8 cellular contexts compared by ENCODE assay signal in the genomic region with DNA sequence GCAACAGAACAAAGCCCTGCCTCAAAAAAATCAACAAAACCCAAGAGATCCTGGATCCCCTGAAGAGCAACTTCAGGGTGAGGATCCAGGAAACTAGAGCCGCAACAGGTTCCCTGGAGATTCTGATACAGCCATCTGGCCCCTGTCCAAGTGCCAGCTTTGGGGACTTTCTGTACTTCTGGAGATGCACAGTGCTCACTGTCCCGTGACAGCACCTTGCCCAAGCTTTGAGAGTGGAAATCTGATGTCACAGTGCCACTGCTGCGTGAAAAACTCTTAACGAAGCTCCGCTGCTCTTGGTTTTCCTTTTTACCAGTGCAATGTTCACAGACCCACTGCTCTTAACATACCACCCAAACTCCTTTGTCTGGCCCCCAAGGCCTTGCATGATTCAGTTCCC. TPM values are rescaled to one million over a fixed set of nuclear protein-coding genes. Genes with fewer than 3 reads are reported as not detected.
A peak's percentile ranks its signal among the peaks of the same experiment; 100 is the strongest.
DNase-seq lines count a peak whose midpoint lies in the region; ATAC-seq, FAIRE-seq and TF ChIP-seq lines count a peak whose summit lies in the region.

No MANE protein-coding gene starts in this region.

- peaks cover 21% of the 10 kb centered on the region for H3K36me3 Mint-ChIP-seq in activated CD8-positive, alpha-beta memory T cell treated with anti-CD3 and anti-CD28 coated beads, Interleukin-2, amount 10 ng/mL, durations not matched to agents 7 days and 5 days
- H3K36me3 Mint-ChIP-seq in endothelial cell (ENCODE audit: low read depth, unreplicated experiment) = peaks cover 34% of the 10 kb centered on the region
- H3K36me3 Mint-ChIP-seq in stimulated activated memory B cell treated with anti-CD40 and anti-IgM and Interleukin-4, amounts not matched to agents 10 μg/mL and 1 μg/mL and 100 μg/mL, for 72 hours = peaks cover 68% of the 10 kb centered on the region

- CTCF ChIA-PET in activated CD8-positive, alpha-beta memory T cell treated with anti-CD3 and anti-CD28 coated beads, Interleukin-2, amount 10 ng/mL, durations not matched to agents 7 days and 5 days (lab: Charles Lee) = interaction anchor here (1.0 to 1.2 kb wide), 2 partner anchors 8 to 9 kb away, joined by 3 to 5 read pairs; no protein-coding TSS in a partner anchor

- H3K27ac Mint-ChIP-seq in activated CD8-positive, alpha-beta memory T cell treated with anti-CD3 and anti-CD28 coated beads, Interleukin-2, amount 10 ng/mL, durations not matched to agents 7 days and 5 days = peak overlapping the region; percentile 58
- H3K27ac Mint-ChIP-seq in endothelial cell (ENCODE audit: unreplicated experiment) = peak overlapping the region; percentile 42
- peak overlapping the region; percentile 54 for H3K27ac Mint-ChIP-seq in stimulated activated memory B cell treated with anti-CD40 and anti-IgM and Interleukin-4, amounts not matched to agents 10 μg/mL and 1 μg/mL and 100 μg/mL, for 72 hours

- FAIRE-seq in RCC 7860 (lab: Jason Lieb, UNC) = no peak

- no peaks in the 10 kb centered on the region for H3K27me3 Mint-ChIP-seq in activated CD8-positive, alpha-beta memory T cell treated with anti-CD3 and anti-CD28 coated beads, Interleukin-2, amount 10 ng/mL, durations not matched to agents 7 days and 5 days
- no peaks in the 10 kb centered on the region for H3K27me3 Mint-ChIP-seq in endothelial cell (ENCODE audit: unreplicated experiment)
- H3K27me3 Mint-ChIP-seq in stimulated activated memory B cell treated with anti-CD40 and anti-IgM and Interleukin-4, amounts not matched to agents 10 μg/mL and 1 μg/mL and 100 μg/mL, for 72 hours = no peaks in the 10 kb centered on the region

- DNase-seq in activated CD8-positive, alpha-beta memory T cell treated with anti-CD3 and anti-CD28 coated beads, Interleukin-2, amount 10 ng/mL, durations not matched to agents 7 days and 5 days = no peak
- no peak for DNase-seq in activated CD8-positive, alpha-beta memory T cell treated with anti-CD3 and anti-CD28 coated beads for 24 hours
- DNase-seq in RCC 7860 (ENCODE audit: low spot score) = peak; percentile 16
- DNase-seq in endothelial cell (ENCODE audit: low spot score) = no peak
- no peak for DNase-seq in NCI-H1092 (lab: John Stamatoyannopoulos, UW)
- no peak for DNase-seq in EL

- no peak for TF ChIP-seq CTCF in endothelial cell (IDR thresholded peaks at IDR 0.05; ENCODE audit: unreplicated experiment)

- no peak for ATAC-seq in activated CD8-positive, alpha-beta memory T cell treated with anti-CD3 and anti-CD28 coated beads, Interleukin-2, amount 10 ng/mL, durations not matched to agents 7 days and 5 days
- ATAC-seq in stimulated activated memory B cell treated with anti-CD40 and anti-IgM and Interleukin-4, amounts not matched to agents 10 μg/mL and 1 μg/mL and 100 μg/mL, for 72 hours = no peak
- no peak for ATAC-seq in GM18873 (IDR thresholded peaks at IDR 0.05; ENCODE audit: low FRiP score, unreplicated experiment)

- no peak overlapping the region for H3K4me3 Mint-ChIP-seq in activated CD8-positive, alpha-beta memory T cell treated with anti-CD3 and anti-CD28 coated beads, Interleukin-2, amount 10 ng/mL, durations not matched to agents 7 days and 5 days
- H3K4me3 Mint-ChIP-seq in endothelial cell (ENCODE audit: unreplicated experiment) = no peak overlapping the region
- peak overlapping the region; percentile 0 for H3K4me3 Mint-ChIP-seq in stimulated activated memory B cell treated with anti-CD40 and anti-IgM and Interleukin-4, amounts not matched to agents 10 μg/mL and 1 μg/mL and 100 μg/mL, for 72 hours

- no peaks in the 10 kb centered on the region for H3K9me3 Mint-ChIP-seq in activated CD8-positive, alpha-beta memory T cell treated with anti-CD3 and anti-CD28 coated beads, Interleukin-2, amount 10 ng/mL, durations not matched to agents 7 days and 5 days (ENCODE audit: low read depth)
- no peaks in the 10 kb centered on the region for H3K9me3 Mint-ChIP-seq in endothelial cell (ENCODE audit: unreplicated experiment)
- H3K9me3 Mint-ChIP-seq in stimulated activated memory B cell treated with anti-CD40 and anti-IgM and Interleukin-4, amounts not matched to agents 10 μg/mL and 1 μg/mL and 100 μg/mL, for 72 hours = no peaks in the 10 kb centered on the region

- peaks cover 14% of the 10 kb centered on the region for H3K4me1 Mint-ChIP-seq in activated CD8-positive, alpha-beta memory T cell treated with anti-CD3 and anti-CD28 coated beads, Interleukin-2, amount 10 ng/mL, durations not matched to agents 7 days and 5 days
- H3K4me1 Mint-ChIP-seq in endothelial cell (ENCODE audit: unreplicated experiment) = peaks cover 14% of the 10 kb centered on the region
- H3K4me1 Mint-ChIP-seq in stimulated activated memory B cell treated with anti-CD40 and anti-IgM and Interleukin-4, amounts not matched to agents 10 μg/mL and 1 μg/mL and 100 μg/mL, for 72 hours = peaks cover 14% of the 10 kb centered on the region

RNA-seq across cellular contexts. Expression of a gene that starts 26.3 kb away (rescaled TPM):
- total RNA-seq in activated CD8-positive, alpha-beta memory T cell treated with anti-CD3 and anti-CD28 coated beads, Interleukin-2, amount 10 ng/mL, durations not matched to agents 7 days and 5 days = 10 to 100 TPM; 67.0 to 73.2 TPM
- total RNA-seq in endothelial cell (ENCODE audit: unreplicated experiment) = 37.3 TPM

RNA-seq across cellular contexts. Expression of a gene that starts 35.9 kb away (rescaled TPM):
- total RNA-seq in activated CD8-positive, alpha-beta memory T cell treated with anti-CD3 and anti-CD28 coated beads, Interleukin-2, amount 10 ng/mL, durations not matched to agents 7 days and 5 days = 10 to 100 TPM; 16.4 to 23.9 TPM
- total RNA-seq in endothelial cell (ENCODE audit: unreplicated experiment) = 87.9 TPM

RNA-seq across cellular contexts. Expression of a gene that starts 38.3 kb away (rescaled TPM):
- 10 to 100 TPM; 48.9 to 63.8 TPM for total RNA-seq in activated CD8-positive, alpha-beta memory T cell treated with anti-CD3 and anti-CD28 coated beads, Interleukin-2, amount 10 ng/mL, durations not matched to agents 7 days and 5 days
- total RNA-seq in endothelial cell (ENCODE audit: unreplicated experiment) = 22.3 TPM

RNA-seq across cellular contexts. Expression of a gene that starts 53.2 kb away (rescaled TPM):
- 10 to 100 TPM in 1 of 2 experiments, 1 to 10 TPM in 1; 5.5 to 11.0 TPM for total RNA-seq in activated CD8-positive, alpha-beta memory T cell treated with anti-CD3 and anti-CD28 coated beads, Interleukin-2, amount 10 ng/mL, durations not matched to agents 7 days and 5 days
- total RNA-seq in endothelial cell (ENCODE audit: unreplicated experiment) = 4.8 TPM
